ENCODE assay signal across 13 cellular contexts in genomic region chr5:143297756-143298155, GRCh38.
"Had no signal": no experiment of that assay in that cellular context is flagged by ENCODE, and none has a peak within 500 bp of the region (broad histone marks: within the 10 kb centered on the region; RNA-seq: fewer than 3 reads in every experiment).

No MANE protein-coding gene starts in this region.

- H3K27ac ChIP-seq: right atrium auricular region, stomach had no signal

- H3K9me3 Mint-ChIP-seq: activated CD4-positive, alpha-beta memory T cell treated with anti-CD3 and anti-CD28 coated beads, Interleukin-2, amount 10 ng/mL, durations not matched to agents 7 days and 5 days; activated naive CD4-positive, alpha-beta T cell treated with anti-CD3 and anti-CD28 coated beads, Interleukin-2, amount 10 ng/mL, durations not matched to agents 7 days and 5 days; activated T-helper 2 cell treated with anti-CD3 and anti-CD28 coated beads, Interferon-gamma antibody, Interleukin-2, Interleukin-4, amounts not matched to agents 10 μg/mL and 5 μg/mL and 100 μg/mL, durations not matched to agents 14 hours and 24 hours and 36 hours; naive B cell; T-helper 2 cell treated with Interferon-gamma antibody and Interleukin-4, amounts not matched to agents 5 μg/mL and 100 μg/mL, for 36 hours had no signal

- DNase-seq: activated CD4-positive, alpha-beta memory T cell treated with anti-CD3 and anti-CD28 coated beads, Interleukin-2, amount 10 ng/mL, durations not matched to agents 7 days and 5 days; activated naive CD4-positive, alpha-beta T cell treated with anti-CD3 and anti-CD28 coated beads, Interleukin-2, amount 10 ng/mL, durations not matched to agents 7 days and 5 days; amniotic stem cell; hypothalamus; naive B cell; nucleus accumbens; small intestine; stomach had no signal

- H3K4me1 ChIP-seq: right atrium auricular region had no signal

- H3K4me1 Mint-ChIP-seq: activated CD4-positive, alpha-beta memory T cell treated with anti-CD3 and anti-CD28 coated beads, Interleukin-2, amount 10 ng/mL, durations not matched to agents 7 days and 5 days; activated naive CD4-positive, alpha-beta T cell treated with anti-CD3 and anti-CD28 coated beads, Interleukin-2, amount 10 ng/mL, durations not matched to agents 7 days and 5 days had no signal

- H3K27me3 Mint-ChIP-seq: activated CD4-positive, alpha-beta memory T cell treated with anti-CD3 and anti-CD28 coated beads, Interleukin-2, amount 10 ng/mL, durations not matched to agents 7 days and 5 days; activated naive CD4-positive, alpha-beta T cell treated with anti-CD3 and anti-CD28 coated beads, Interleukin-2, amount 10 ng/mL, durations not matched to agents 7 days and 5 days; naive B cell had no signal

- ATAC-seq: activated CD4-positive, CD25-positive, alpha-beta regulatory T cell treated with anti-CD3 and anti-CD28 coated beads, Interleukin-2, amount 50 U/mL, for 24 hours had no signal

- H3K4me3 ChIP-seq: lung, right atrium auricular region, stomach had no signal

- H3K27ac Mint-ChIP-seq: activated CD4-positive, alpha-beta memory T cell treated with anti-CD3 and anti-CD28 coated beads, Interleukin-2, amount 10 ng/mL, durations not matched to agents 7 days and 5 days; activated naive CD4-positive, alpha-beta T cell treated with anti-CD3 and anti-CD28 coated beads, Interleukin-2, amount 10 ng/mL, durations not matched to agents 7 days and 5 days; activated T-helper 2 cell treated with anti-CD3 and anti-CD28 coated beads, Interferon-gamma antibody, Interleukin-2, Interleukin-4, amounts not matched to agents 10 μg/mL and 5 μg/mL and 100 μg/mL, durations not matched to agents 14 hours and 24 hours and 36 hours; T-helper 2 cell treated with Interferon-gamma antibody and Interleukin-4, amounts not matched to agents 5 μg/mL and 100 μg/mL, for 36 hours had no signal

- FAIRE-seq: small intestine had no signal

- H3K27me3 ChIP-seq: right atrium auricular region, stomach had no signal

- H3K9me3 ChIP-seq: right atrium auricular region, stomach had no signal

- H3K4me3 Mint-ChIP-seq: activated CD4-positive, alpha-beta memory T cell treated with anti-CD3 and anti-CD28 coated beads, Interleukin-2, amount 10 ng/mL, durations not matched to agents 7 days and 5 days; activated naive CD4-positive, alpha-beta T cell treated with anti-CD3 and anti-CD28 coated beads, Interleukin-2, amount 10 ng/mL, durations not matched to agents 7 days and 5 days; naive B cell; T-helper 2 cell treated with Interferon-gamma antibody and Interleukin-4, amounts not matched to agents 5 μg/mL and 100 μg/mL, for 36 hours had no signal
